In genomic region chr7:19375986-19376385, GRCh38 we compare ENCODE assay signal across 23 cellular contexts.
DNase-seq lines count a peak whose midpoint lies in the region; ATAC-seq, FAIRE-seq and TF ChIP-seq lines count a peak whose summit lies in the region.
"Had no signal": no experiment of that assay in that cellular context is flagged by ENCODE, and none has a peak within 500 bp of the region (broad histone marks: within the 10 kb centered on the region; RNA-seq: fewer than 3 reads in every experiment).

No MANE protein-coding gene starts in this region.

- H3K4me3 Mint-ChIP-seq in activated naive CD8-positive, alpha-beta T cell treated with anti-CD3 and anti-CD28 coated beads, Interleukin-2, amount 50 U/mL, for 24 hours: no peak overlapping the region
- H3K4me3 Mint-ChIP-seq: CD4-positive, CD25-positive, alpha-beta regulatory T cell; H9 had no signal

- no peak for FAIRE-seq in bronchial epithelial cell (lab: Jason Lieb, UNC)
- FAIRE-seq: GM19239 had no signal

- H3K4me3 ChIP-seq in IMR-90 (ENCODE audit: insufficient read depth, low read depth, low read length) (no peak overlapping the region), bronchial epithelial cell (ENCODE audit: low read depth, low read length) (no peak overlapping the region), hepatocyte (no peak overlapping the region), aorta (ENCODE audit: low read length in 2 of 2) (no peak overlapping the region)
- H3K4me3 ChIP-seq: PC-9, SK-N-MC had no signal

- peak overlapping the region; percentile 0 for H2BK5ac ChIP-seq in IMR-90 (ENCODE audit: low read depth, low read length, poor library complexity, severe bottlenecking)

- CTCF ChIA-PET in IMR-90 (lab: Yijun Ruan, JAX): no interaction called here

- no peak overlapping the region for H3K56ac ChIP-seq in IMR-90 (ENCODE audit: extremely low read depth, insufficient read depth, low read length)

- H3K18ac ChIP-seq in IMR-90 (ENCODE audit: low read depth, low read length): 0 out of 2 replicates have a peak overlapping the region, but pooled peaks have one; percentile 64

- no peaks in the 10 kb centered on the region for H3K79me2 ChIP-seq in hepatocyte

- H3K36me3 Mint-ChIP-seq in activated naive CD8-positive, alpha-beta T cell treated with anti-CD3 and anti-CD28 coated beads, Interleukin-2, amount 50 U/mL, for 24 hours (ENCODE audit: low read depth): peaks cover 1% of the 10 kb centered on the region
- H3K36me3 Mint-ChIP-seq: CD4-positive, CD25-positive, alpha-beta regulatory T cell had no signal

- no peak for TF ChIP-seq RAD21 in IMR-90 (IDR thresholded peaks at IDR 0.05; ENCODE audit: low read length)

- POLR2A ChIA-PET in IMR-90 (lab: Charles Lee; ENCODE audit: unreplicated experiment): no interaction called here

- H3K4me1 Mint-ChIP-seq in activated naive CD8-positive, alpha-beta T cell treated with anti-CD3 and anti-CD28 coated beads, Interleukin-2, amount 50 U/mL, for 24 hours: no peaks in the 10 kb centered on the region
- H3K4me1 Mint-ChIP-seq: CD4-positive, CD25-positive, alpha-beta regulatory T cell had no signal

- H2BK120ac ChIP-seq in IMR-90 (ENCODE audit: low read depth, low read length): peak overlapping the region; percentile 72

- H3K4me1 ChIP-seq in IMR-90 (ENCODE audit: control insufficient read depth, insufficient read depth, low read length) (peaks cover 6% of the 10 kb centered on the region), hepatocyte (ENCODE audit: insufficient read depth) (peaks cover 17% of the 10 kb centered on the region), aorta (ENCODE audit: control insufficient read depth in 1 of 2, insufficient read depth in 2 of 2, low read length in 2 of 2) (peaks cover 0 to 1% of the 10 kb centered on the region in 2 donors)

- H2AK9ac ChIP-seq in IMR-90 (replicated peaks; ENCODE audit: low read depth, low read length, poor library complexity): no peak overlapping the region

- no peaks in the 10 kb centered on the region for H4K20me1 ChIP-seq in IMR-90 (ENCODE audit: insufficient read depth, low read length)
- H4K20me1 ChIP-seq in hepatocyte (ENCODE audit: insufficient read depth, poor library complexity, severe bottlenecking): no peaks in the 10 kb centered on the region

- dilution Hi-C loops in IMR-90 (cut with HindIII; ENCODE audit: low sequenced_read_pairs, unreplicated experiment): no loop called here

- peak overlapping the region; percentile 56 for H2BK20ac ChIP-seq in IMR-90 (ENCODE audit: low read depth, low read length)

- H3K4ac ChIP-seq in IMR-90 (ENCODE audit: low read depth, low read length): peak overlapping the region; percentile 61; the same call in 1 of the 2 replicates

- no peak overlapping the region for H3K23ac ChIP-seq in IMR-90 (ENCODE audit: low read depth, low read length)

- no peaks in the 10 kb centered on the region for H3K36me3 ChIP-seq in IMR-90 (ENCODE audit: control insufficient read depth, insufficient read depth, low read length)
- no peaks in the 10 kb centered on the region for H3K36me3 ChIP-seq in bronchial epithelial cell (ENCODE audit: control insufficient read depth, insufficient read depth, low read length)
- H3K36me3 ChIP-seq in hepatocyte (replicated peaks; ENCODE audit: insufficient read depth, low read depth): no peaks in the 10 kb centered on the region
- H3K36me3 ChIP-seq in aorta (ENCODE audit: control insufficient read depth in 1 of 2, insufficient read depth in 2 of 2, low read length in 1 of 2): no peaks in the 10 kb centered on the region

- H3K9me2 ChIP-seq in hepatocyte (replicated peaks; ENCODE audit: insufficient read depth): no peaks in the 10 kb centered on the region

- WGBS in IMR-90 (ENCODE audit: extremely low coverage in 2 of 2, insufficient read length in 1 of 2), 2 experiments: no CpG with 5 or more reads among the region's 1 CpG
- 100% methylated on average over 1 of the region's 1 CpG for WGBS in hepatocyte (ENCODE audit: low lambda C conversion rate, missing lambda C conversion rate)
- 65 to 80% methylated on average over 1 of the region's 1 CpG for WGBS in aorta, 2 donors

- DNase-seq in CD1c-positive myeloid dendritic cell (ENCODE audit: extremely low spot score) (peak; percentile 26), IMR-90 (no peak), bronchial epithelial cell (ENCODE audit: low read depth) (peak; percentile 59), hepatocyte (ENCODE audit: low spot score) (no peak), NCI-H2171 treated with DMSO at 0.1 percent for 48 hours (lab: John Stamatoyannopoulos, UW) (no peak), aorta (no peak)
- DNase-seq in activated naive CD8-positive, alpha-beta T cell treated with anti-CD3 and anti-CD28 coated beads, Interleukin-2, amount 50 U/mL, for 24 hours: no peak
- DNase-seq: CD4-positive, CD25-positive, alpha-beta regulatory T cell; DMS153; DND-41; H9; NCI-H1092; NCI-H1417 treated with DMSO at 0.1 percent for 48 hours; NCI-H187; NCI-H446; NCI-H524 treated with DMSO at 0.1 percent for 48 hours; NCI-H82; NK-92 treated with Interleukin-12 subunit alpha and Interleukin-12 subunit beta, amount 100 ng/mL, for 24 hours; PC-9; Right ventricle myocardium superior had no signal

- BruUV-seq in IMR-90 (replicated peaks; lab: Mats Ljungman, UMichigan): no TSS peak

- peak overlapping the region in 1 of 2 experiments; percentile 50; a peak in 1 of 4 replicates for H4K8ac ChIP-seq in IMR-90 (ENCODE audit: low read depth in 2 of 2, low read length in 2 of 2)

- H3K4me2 ChIP-seq in IMR-90 (ENCODE audit: low read depth, low read length): no peak overlapping the region
- peak overlapping the region; percentile 25 for H3K4me2 ChIP-seq in hepatocyte
- H3K4me2 ChIP-seq: PC-9 had no signal

- H3K9me1 ChIP-seq in IMR-90 (ENCODE audit: insufficient read depth, low read length): no peaks in the 10 kb centered on the region

- H3K79me1 ChIP-seq in IMR-90 (ENCODE audit: low read depth in 1 of 2, low read length in 2 of 2): 0 out of 4 replicates have a peak, but pooled peaks cover 0 to 2% of the 10 kb centered on the region in 2 experiments

- in situ Hi-C loops in IMR-90 (cut with MboI; ENCODE audit: low sequenced_read_pairs): no loop called here

- peak overlapping the region; percentile 54; the same call in 1 of the 2 replicates for H3K14ac ChIP-seq in IMR-90 (replicated peaks; ENCODE audit: low read depth, low read length)

- peak overlapping the region; percentile 15; the same call in 1 of the 3 replicates for H2BK15ac ChIP-seq in IMR-90 (ENCODE audit: low read depth, low read length)

- no peak overlapping the region for H2AK5ac ChIP-seq in IMR-90 (ENCODE audit: low read depth, low read length)

- TF ChIP-seq POLR2A in IMR-90 (IDR thresholded peaks at IDR 0.05; ENCODE audit: low read depth, low read length): no peak

- H3K9ac ChIP-seq in IMR-90 (ENCODE audit: low read depth, low read length): no peak overlapping the region

- H3K27me3 ChIP-seq in IMR-90 (ENCODE audit: control insufficient read depth, insufficient read depth, low read length): no peaks in the 10 kb centered on the region
- no peaks in the 10 kb centered on the region for H3K27me3 ChIP-seq in bronchial epithelial cell (ENCODE audit: control insufficient read depth, insufficient read depth, low read length)
- H3K27me3 ChIP-seq in hepatocyte: no peaks in the 10 kb centered on the region
- H3K27me3 ChIP-seq in aorta (ENCODE audit: control insufficient read depth in 1 of 2, insufficient read depth in 2 of 2, low read length in 1 of 2): no peaks in the 10 kb centered on the region

- H4K91ac ChIP-seq in IMR-90 (ENCODE audit: insufficient read depth, low read depth, low read length): peak overlapping the region; percentile 26; the same call in 1 of the 2 replicates

- no peaks in the 10 kb centered on the region for H3K9me3 Mint-ChIP-seq in activated naive CD8-positive, alpha-beta T cell treated with anti-CD3 and anti-CD28 coated beads, Interleukin-2, amount 50 U/mL, for 24 hours
- H3K9me3 Mint-ChIP-seq: H9 had no signal

- H4K5ac ChIP-seq in IMR-90 (ENCODE audit: low read depth, low read length): no peak overlapping the region

- H3K9me3 ChIP-seq in IMR-90 (ENCODE audit: control insufficient read depth, insufficient read depth, low read length) (no peaks in the 10 kb centered on the region), hepatocyte (ENCODE audit: low read depth) (no peaks in the 10 kb centered on the region), aorta (ENCODE audit: control insufficient read depth, low read length) (no peaks in the 10 kb centered on the region)

- no peaks in the 10 kb centered on the region for H3K27me3 Mint-ChIP-seq in activated naive CD8-positive, alpha-beta T cell treated with anti-CD3 and anti-CD28 coated beads, Interleukin-2, amount 50 U/mL, for 24 hours
- H3K27me3 Mint-ChIP-seq: CD4-positive, CD25-positive, alpha-beta regulatory T cell had no signal

- intact Hi-C loops in IMR-90 (cut with micrococcal nuclease) (no loop called here), aorta (cut with DNase I) (no loop called here)

- TF ChIP-seq CTCF in IMR-90 (conservative IDR thresholded peaks at IDR 0.05; ENCODE audit: low read depth, low read length) (no peak), bronchial epithelial cell (IDR thresholded peaks at IDR 0.05; ENCODE audit: insufficient read depth, low read length, severe bottlenecking) (no peak), hepatocyte (IDR thresholded peaks at IDR 0.05; ENCODE audit: poor library complexity) (no peak)

- no peak overlapping the region for H3K27ac Mint-ChIP-seq in activated naive CD8-positive, alpha-beta T cell treated with anti-CD3 and anti-CD28 coated beads, Interleukin-2, amount 50 U/mL, for 24 hours
- H3K27ac Mint-ChIP-seq: CD4-positive, CD25-positive, alpha-beta regulatory T cell; H9 had no signal

- ATAC-seq in IMR-90 (ENCODE audit: low read depth) (no peak), aorta (ENCODE audit: low FRiP score) (no peak), GM19397 (IDR thresholded peaks at IDR 0.05; ENCODE audit: unreplicated experiment) (no peak)
- no peak for ATAC-seq in activated naive CD8-positive, alpha-beta T cell treated with anti-CD3 and anti-CD28 coated beads, Interleukin-2, amount 50 U/mL, for 24 hours

- H2AFZ ChIP-seq in IMR-90 (replicated peaks; ENCODE audit: low read length, poor library complexity) (no peak overlapping the region), hepatocyte (no peak overlapping the region)
- H2AFZ ChIP-seq: PC-9 had no signal

- H3K27ac ChIP-seq in IMR-90 (ENCODE audit: insufficient read depth, low read length) (no peak overlapping the region), hepatocyte (peak overlapping the region; percentile 53), aorta (ENCODE audit: low read depth in 1 of 2, low read length in 2 of 2) (no peak overlapping the region)
- H3K27ac ChIP-seq: PC-9, SK-N-MC had no signal

TF ChIP-seq in IMR-90, 13 proteins besides CTCF, POLR2A, EP300 and RAD21 (continues in another document):
- TF ChIP-seq NFE2L2 (IDR thresholded peaks at IDR 0.05; ENCODE audit: low read depth, low read length): no peak
- TF ChIP-seq SMC3 (IDR thresholded peaks at IDR 0.05; ENCODE audit: low read depth, low read length): no peak
- TF ChIP-seq CHD1 (IDR thresholded peaks at IDR 0.05; ENCODE audit: low read depth, low read length): no peak
- TF ChIP-seq BHLHE40 (IDR thresholded peaks at IDR 0.05; ENCODE audit: low read depth, low read length): no peak
- no peak for TF ChIP-seq CEBPB (IDR thresholded peaks at IDR 0.05; ENCODE audit: low read depth, low read length)

Comparison
In these comparisons a context has a peak if more than half of its experiments do, and no peak if none do; other contexts are left out.
1. DNase-seq: peak in CD1c-positive myeloid dendritic cell (single experiment) and bronchial epithelial cell (single experiment); none in IMR-90 (single experiment), hepatocyte (single experiment), activated naive CD8-positive, alpha-beta T cell treated with anti-CD3 and anti-CD28 coated beads, Interleukin-2, amount 50 U/mL, for 24 hours (single experiment), NCI-H2171 treated with DMSO at 0.1 percent for 48 hours (single experiment) and aorta (0 of 2).